Comparison of ENCODE assay signal across 24 cellular contexts in genomic region chrX:132776486-132777210, GRCh38.
DNase-seq lines count a peak whose midpoint lies in the region; ATAC-seq and TF ChIP-seq lines count a peak whose summit lies in the region.
"Had no signal": no experiment of that assay in that cellular context is flagged by ENCODE, and none has a peak within 500 bp of the region (broad histone marks: within the 10 kb centered on the region; RNA-seq: fewer than 3 reads in every experiment).

No MANE protein-coding gene starts in this region.

- H3K36me3 ChIP-seq in HUES48 (ENCODE audit: control insufficient read depth, insufficient read depth, low read length) (no peaks in the 10 kb centered on the region), upper lobe of right lung (no peaks in the 10 kb centered on the region), Caco-2 (ENCODE audit: control insufficient read depth, insufficient read depth, low read length) (no peaks in the 10 kb centered on the region)
- H3K36me3 ChIP-seq: esophagus muscularis mucosa, left ventricle myocardium inferior, right atrium auricular region, tibial nerve had no signal

- H3K9me3 Mint-ChIP-seq in activated naive CD8-positive, alpha-beta T cell treated with anti-CD3 and anti-CD28 coated beads, Interleukin-2, amount 50 U/mL, for 24 hours: no peaks in the 10 kb centered on the region
- H3K9me3 Mint-ChIP-seq in activated naive CD8-positive, alpha-beta T cell treated with anti-CD3 and anti-CD28 coated beads for 36 hours: no peaks in the 10 kb centered on the region
- H3K9me3 Mint-ChIP-seq in Caco-2 (ENCODE audit: unreplicated experiment): no peaks in the 10 kb centered on the region
- H3K9me3 Mint-ChIP-seq: stimulated activated effector memory CD8-positive, alpha-beta T cell treated with anti-CD3 and anti-CD28 coated beads, Interleukin-12 subunit alpha, Interleukin-12 subunit beta, amount 100 ng/mL, for 72 hours; T-helper 2 cell treated with Interferon-gamma antibody and Interleukin-4, amounts not matched to agents 5 μg/mL and 100 μg/mL, for 36 hours had no signal

- no peaks in the 10 kb centered on the region for H3K9me3 ChIP-seq in HUES48 (ENCODE audit: control insufficient read depth, insufficient read depth, low read length)
- no peaks in the 10 kb centered on the region for H3K9me3 ChIP-seq in upper lobe of right lung
- H3K9me3 ChIP-seq in Caco-2: no peaks in the 10 kb centered on the region
- H3K9me3 ChIP-seq: esophagus muscularis mucosa, left ventricle myocardium inferior, right atrium auricular region, tibial nerve had no signal

- H3K27ac ChIP-seq in HUES48 (ENCODE audit: low read depth, low read length) (peak overlapping the region; percentile 3), upper lobe of right lung (no peak overlapping the region)
- H3K27ac ChIP-seq: C4-2B, esophagus muscularis mucosa, HL-60, left ventricle myocardium inferior, right atrium auricular region, tibial nerve had no signal

- POLR2A ChIA-PET in Caco-2 (lab: Charles Lee): no interaction called here

- no peaks in the 10 kb centered on the region for H3K36me3 Mint-ChIP-seq in activated naive CD8-positive, alpha-beta T cell treated with anti-CD3 and anti-CD28 coated beads, Interleukin-2, amount 50 U/mL, for 24 hours (ENCODE audit: low read depth)
- H3K36me3 Mint-ChIP-seq in activated naive CD8-positive, alpha-beta T cell treated with anti-CD3 and anti-CD28 coated beads for 36 hours: no peaks in the 10 kb centered on the region
- peaks cover 5% of the 10 kb centered on the region for H3K36me3 Mint-ChIP-seq in Caco-2 (ENCODE audit: insufficient read depth, unreplicated experiment)
- H3K36me3 Mint-ChIP-seq: stimulated activated effector memory CD8-positive, alpha-beta T cell treated with anti-CD3 and anti-CD28 coated beads, Interleukin-12 subunit alpha, Interleukin-12 subunit beta, amount 100 ng/mL, for 72 hours had no signal

- H3K4me3 ChIP-seq in HUES48 (ENCODE audit: low read depth, low read length) (no peak overlapping the region), upper lobe of right lung (no peak overlapping the region), Caco-2 (ENCODE audit: low read depth, low read length) (no peak overlapping the region)
- H3K4me3 ChIP-seq: esophagus muscularis mucosa, left ventricle myocardium inferior, right atrium auricular region, tibial nerve had no signal

- no peak overlapping the region for H3K4me3 Mint-ChIP-seq in activated naive CD8-positive, alpha-beta T cell treated with anti-CD3 and anti-CD28 coated beads, Interleukin-2, amount 50 U/mL, for 24 hours
- no peak overlapping the region for H3K4me3 Mint-ChIP-seq in activated naive CD8-positive, alpha-beta T cell treated with anti-CD3 and anti-CD28 coated beads for 36 hours
- H3K4me3 Mint-ChIP-seq in Caco-2 (ENCODE audit: unreplicated experiment): no peak overlapping the region
- H3K4me3 Mint-ChIP-seq: stimulated activated effector memory CD8-positive, alpha-beta T cell treated with anti-CD3 and anti-CD28 coated beads, Interleukin-12 subunit alpha, Interleukin-12 subunit beta, amount 100 ng/mL, for 72 hours; T-helper 2 cell treated with Interferon-gamma antibody and Interleukin-4, amounts not matched to agents 5 μg/mL and 100 μg/mL, for 36 hours had no signal

- peaks cover 20% of the 10 kb centered on the region for H3K4me1 ChIP-seq in HUES48 (ENCODE audit: control insufficient read depth, insufficient read depth, low read length)
- no peaks in the 10 kb centered on the region for H3K4me1 ChIP-seq in upper lobe of right lung
- no peaks in the 10 kb centered on the region for H3K4me1 ChIP-seq in Caco-2
- H3K4me1 ChIP-seq: esophagus muscularis mucosa, left ventricle myocardium inferior, right atrium auricular region, tibial nerve had no signal

- no peaks in the 10 kb centered on the region for H3K27me3 Mint-ChIP-seq in activated naive CD8-positive, alpha-beta T cell treated with anti-CD3 and anti-CD28 coated beads, Interleukin-2, amount 50 U/mL, for 24 hours
- no peaks in the 10 kb centered on the region for H3K27me3 Mint-ChIP-seq in activated naive CD8-positive, alpha-beta T cell treated with anti-CD3 and anti-CD28 coated beads for 36 hours
- no peaks in the 10 kb centered on the region for H3K27me3 Mint-ChIP-seq in Caco-2 (ENCODE audit: insufficient read depth, unreplicated experiment)

- H3K27me3 ChIP-seq in HUES48 (ENCODE audit: control insufficient read depth, insufficient read depth, low read length) (peaks cover 3% of the 10 kb centered on the region; the same call in 1 of the 2 replicates), upper lobe of right lung (no peaks in the 10 kb centered on the region), Caco-2 (replicated peaks; ENCODE audit: control insufficient read depth, insufficient read depth, low read length) (no peaks in the 10 kb centered on the region)
- H3K27me3 ChIP-seq: esophagus muscularis mucosa, right atrium auricular region had no signal

- no peak for TF ChIP-seq CTCF in upper lobe of right lung (IDR thresholded peaks at IDR 0.05)
- no peak for TF ChIP-seq CTCF in Caco-2 (IDR thresholded peaks at IDR 0.05; ENCODE audit: insufficient read depth in 1 of 2, low read depth in 1 of 2, low read length in 1 of 2, severe bottlenecking in 1 of 2, unreplicated experiment in 1 of 2)

- H3K9ac ChIP-seq in HUES48 (ENCODE audit: low read depth, low read length): no peak overlapping the region

- BruUV-seq in Caco-2 (replicated peaks; lab: Mats Ljungman, UMichigan): no TSS peak

- intact Hi-C loops in upper lobe of right lung (cut with DNase I): no loop called here
- intact Hi-C loops in Caco-2 (cut with micrococcal nuclease; ENCODE audit: unreplicated experiment): no loop called here

- ATAC-seq in activated naive CD8-positive, alpha-beta T cell treated with anti-CD3 and anti-CD28 coated beads, Interleukin-2, amount 50 U/mL, for 24 hours: no peak
- ATAC-seq in upper lobe of right lung (peak; percentile 41), HG03571 (IDR thresholded peaks at IDR 0.05; ENCODE audit: unreplicated experiment) (no peak)
- ATAC-seq: activated CD4-positive, CD25-positive, alpha-beta regulatory T cell treated with anti-CD3 and anti-CD28 coated beads, Interleukin-2, amount 50 U/mL, for 24 hours; stimulated activated effector memory CD8-positive, alpha-beta T cell treated with anti-CD3 and anti-CD28 coated beads, Interleukin-12 subunit alpha, Interleukin-12 subunit beta, amount 100 ng/mL, for 72 hours had no signal

- DNase-seq in activated naive CD8-positive, alpha-beta T cell treated with anti-CD3 and anti-CD28 coated beads, Interleukin-2, amount 50 U/mL, for 24 hours: no peak
- DNase-seq in activated naive CD8-positive, alpha-beta T cell treated with anti-CD3 and anti-CD28 coated beads for 36 hours: no peak
- DNase-seq in SKM-1 (lab: John Stamatoyannopoulos, UW; ENCODE audit: unreplicated experiment) (peak; percentile 14), upper lobe of right lung (no peak), AG08395 (ENCODE audit: low spot score) (no peak), Caco-2 (no peak)
- DNase-seq: activated gamma-delta T cell; effector CD4-positive, alpha-beta T cell; left ventricle myocardium inferior; NCI-H1092 treated with DMSO at 0.1 percent for 48 hours; NCI-H510A treated with DMSO at 0.1 percent for 48 hours; occipital lobe; SIG-M5; stimulated activated CD4-positive, alpha-beta T cell treated with anti-CD3 and anti-CD28 coated beads, Interleukin-15, amount 100 ng/mL, for 24 hours had no signal

- CTCF ChIA-PET in Caco-2 (lab: Charles Lee): no interaction called here

- H3K27ac Mint-ChIP-seq in activated naive CD8-positive, alpha-beta T cell treated with anti-CD3 and anti-CD28 coated beads, Interleukin-2, amount 50 U/mL, for 24 hours: peak overlapping the region; percentile 59
- no peak overlapping the region for H3K27ac Mint-ChIP-seq in activated naive CD8-positive, alpha-beta T cell treated with anti-CD3 and anti-CD28 coated beads for 36 hours
- H3K27ac Mint-ChIP-seq in Caco-2 (ENCODE audit: unreplicated experiment): no peak overlapping the region
- H3K27ac Mint-ChIP-seq: stimulated activated effector memory CD8-positive, alpha-beta T cell treated with anti-CD3 and anti-CD28 coated beads, Interleukin-12 subunit alpha, Interleukin-12 subunit beta, amount 100 ng/mL, for 72 hours; T-helper 2 cell treated with Interferon-gamma antibody and Interleukin-4, amounts not matched to agents 5 μg/mL and 100 μg/mL, for 36 hours had no signal

- H3K4me1 Mint-ChIP-seq in activated naive CD8-positive, alpha-beta T cell treated with anti-CD3 and anti-CD28 coated beads, Interleukin-2, amount 50 U/mL, for 24 hours: peaks cover 23% of the 10 kb centered on the region
- no peaks in the 10 kb centered on the region for H3K4me1 Mint-ChIP-seq in activated naive CD8-positive, alpha-beta T cell treated with anti-CD3 and anti-CD28 coated beads for 36 hours
- no peaks in the 10 kb centered on the region for H3K4me1 Mint-ChIP-seq in Caco-2 (ENCODE audit: low read depth, unreplicated experiment)
